19 cellular contexts compared by ENCODE assay signal in genomic region chr5:178989311-178989710, GRCh38. TPM values are rescaled to one million over a fixed set of nuclear protein-coding genes. Genes with fewer than 3 reads are reported as not detected.
A peak's percentile ranks its signal among the peaks of the same experiment; 100 is the strongest.
DNase-seq lines count a peak whose midpoint lies in the region; ATAC-seq and TF ChIP-seq lines count a peak whose summit lies in the region.
"Had no signal": no experiment of that assay in that cellular context is flagged by ENCODE, and none has a peak within 500 bp of the region (broad histone marks: within the 10 kb centered on the region; RNA-seq: fewer than 3 reads in every experiment).

No MANE protein-coding gene starts in this region.

- no peak for TF ChIP-seq POLR2A in esophagus squamous epithelium (IDR thresholded peaks at IDR 0.05)

- H3K79me2 ChIP-seq in osteoblast (ENCODE audit: insufficient read depth, low read length) (no peaks in the 10 kb centered on the region), trophoblast cell (ENCODE audit: control insufficient read depth, insufficient read depth, low read length, poor library complexity) (no peaks in the 10 kb centered on the region)

- no peak overlapping the region for H2AK5ac ChIP-seq in trophoblast cell (ENCODE audit: low read length)

- no peak overlapping the region for H4K8ac ChIP-seq in trophoblast cell (ENCODE audit: low read depth, low read length)

- H3K27me3 ChIP-seq in osteoblast (ENCODE audit: insufficient read depth, low read length) (peaks cover 5% of the 10 kb centered on the region), trophoblast cell (ENCODE audit: insufficient read depth, low read length) (peaks cover 9% of the 10 kb centered on the region), esophagus squamous epithelium (peaks cover 0 to 31% (median 3%) of the 10 kb centered on the region in 4 donors)

- no peak overlapping the region for H3K9ac ChIP-seq in trophoblast cell (ENCODE audit: low read length)
- H3K9ac ChIP-seq: BLaER1 had no signal

- intact Hi-C loops in esophagus squamous epithelium (cut with DNase I) = no loop called here

- H3K4me2 ChIP-seq in osteoblast (ENCODE audit: insufficient read depth, low read length) (no peak overlapping the region), trophoblast cell (ENCODE audit: low read length) (no peak overlapping the region)
- H3K4me2 ChIP-seq: BLaER1 had no signal

- H3K4me3 ChIP-seq in osteoblast (ENCODE audit: insufficient read depth, low read length) (no peak overlapping the region), trophoblast cell (ENCODE audit: low read depth, low read length) (peak overlapping the region; percentile 43), esophagus squamous epithelium (no peak overlapping the region)
- H3K4me3 ChIP-seq: BLaER1 had no signal

- no peaks in the 10 kb centered on the region for H3K79me1 ChIP-seq in trophoblast cell (ENCODE audit: low read length)

- H2AFZ ChIP-seq in osteoblast (ENCODE audit: low read length) (no peak overlapping the region), trophoblast cell (ENCODE audit: insufficient read depth, low read length, poor library complexity) (no peak overlapping the region)

- no peaks in the 10 kb centered on the region for H3K4me1 ChIP-seq in osteoblast (ENCODE audit: insufficient read depth, low read length)
- H3K4me1 ChIP-seq in trophoblast cell (ENCODE audit: control insufficient read depth in 1 of 2, insufficient read depth in 2 of 2, low read length in 2 of 2) = peaks cover 1% of the 10 kb centered on the region in 2 experiments
- H3K4me1 ChIP-seq in esophagus squamous epithelium = peaks cover 0 to 4% (median 3%) of the 10 kb centered on the region in 3 donors
- H3K4me1 ChIP-seq: BE2C, BLaER1 had no signal

- H3K23ac ChIP-seq in trophoblast cell (ENCODE audit: low read length) = no peak overlapping the region

- H2BK5ac ChIP-seq in trophoblast cell (ENCODE audit: low read depth, low read length, poor library complexity) = no peak overlapping the region

- H4K20me1 ChIP-seq in osteoblast (ENCODE audit: insufficient read depth, low read length) = no peaks in the 10 kb centered on the region
- H4K20me1 ChIP-seq: BLaER1 had no signal

- no peak overlapping the region for H2BK120ac ChIP-seq in trophoblast cell (ENCODE audit: insufficient read depth, low read length, poor library complexity)

- peak; percentile 72 for DNase-seq in osteoblast (ENCODE audit: insufficient read length, low spot score, missing footprints)
- DNase-seq in trophoblast cell = no peak
- DNase-seq in esophagus squamous epithelium (lab: John Stamatoyannopoulos, UW) = no peak
- DNase-seq in stimulated activated CD4-positive, alpha-beta T cell treated with anti-CD3 and anti-CD28 coated beads, Interleukin-12 subunit alpha, Interleukin-12 subunit beta, amount 100 ng/mL, for 4 hours = no peak
- DNase-seq: 8988T; ACHN; BE2C; C1 segment of cervical spinal cord; CD4-positive, alpha-beta memory T cell; CD4-positive, CD25-positive, alpha-beta regulatory T cell; CD8-positive, alpha-beta memory T cell; COR-L47; DMS79 treated with DMSO at 0.1 percent for 48 hours; GF-D8 had no signal

- H3K4ac ChIP-seq in trophoblast cell (ENCODE audit: low read depth, low read length) = no peak overlapping the region

- H3K9me3 ChIP-seq in osteoblast (ENCODE audit: low read depth, low read length) (no peaks in the 10 kb centered on the region), trophoblast cell (ENCODE audit: insufficient read depth, low read depth, low read length) (peaks cover 67% of the 10 kb centered on the region), esophagus squamous epithelium (peaks cover 0 to 66% (median 27%) of the 10 kb centered on the region in 3 donors)

- no peak overlapping the region for H3K14ac ChIP-seq in trophoblast cell (ENCODE audit: low read length)

- H3K27ac ChIP-seq in osteoblast (ENCODE audit: low read depth, low read length) = no peak overlapping the region
- no peak overlapping the region for H3K27ac ChIP-seq in trophoblast cell (ENCODE audit: low read depth, low read length)
- H3K27ac ChIP-seq in esophagus squamous epithelium = no peak overlapping the region
- H3K27ac ChIP-seq: BLaER1 had no signal

- TF ChIP-seq CTCF in osteoblast (IDR thresholded peaks at IDR 0.05; ENCODE audit: extremely low read depth, low read depth, low read length) = no peak
- TF ChIP-seq CTCF in esophagus squamous epithelium (IDR thresholded peaks at IDR 0.05) = no peak

- H4K12ac ChIP-seq in trophoblast cell (ENCODE audit: low read depth, low read length) = no peak overlapping the region

- ATAC-seq in GM18873 (IDR thresholded peaks at IDR 0.05; ENCODE audit: low FRiP score, unreplicated experiment) = no peak

- H4K91ac ChIP-seq in trophoblast cell (ENCODE audit: low read depth, low read length) = no peak overlapping the region

- no CpG with 5 or more reads among the region's 7 CpGs for WGBS in trophoblast cell (ENCODE audit: extremely low coverage, insufficient coverage, insufficient read length)
- 67% methylated on average over 4 of the region's 7 CpGs; no CpG with 5 or more reads in 1 of the 2 donors for WGBS in esophagus squamous epithelium, 2 donors

- no peaks in the 10 kb centered on the region for H3K36me3 ChIP-seq in osteoblast (ENCODE audit: insufficient read depth, low read length)
- H3K36me3 ChIP-seq in trophoblast cell (ENCODE audit: control insufficient read depth in 1 of 2, insufficient read depth in 2 of 2, low read length in 2 of 2) = no peaks in the 10 kb centered on the region
- no peaks in the 10 kb centered on the region for H3K36me3 ChIP-seq in esophagus squamous epithelium
- H3K36me3 ChIP-seq: BE2C, BLaER1 had no signal

- no peak overlapping the region for H2BK12ac ChIP-seq in trophoblast cell (ENCODE audit: low read length)

- H3K18ac ChIP-seq in trophoblast cell (ENCODE audit: low read length) = no peak overlapping the region

RNA-seq across cellular contexts. Expression of gene GRM6, which starts 5.8 kb away (rescaled TPM):
- not detected in 2 replicates for total RNA-seq in osteoblast
- 0.06 and 0.07 TPM in 2 replicates for polyA plus RNA-seq in trophoblast cell (2013)
- total RNA-seq in esophagus squamous epithelium = not detected
- total RNA-seq: A673; CD4-positive, alpha-beta memory T cell; CD4-positive, CD25-positive, alpha-beta regulatory T cell; CD8-positive, alpha-beta memory T cell had no signal
- polyA plus RNA-seq: AG04450; CD14-positive monocyte; CD4-positive, alpha-beta memory T cell; CD4-positive, CD25-positive, alpha-beta regulatory T cell; CD8-positive, alpha-beta memory T cell had no signal

RNA-seq across cellular contexts. Expression of gene ZNF879, which starts 34.3 kb away (rescaled TPM):
- total RNA-seq in osteoblast = 6.2 and 8.3 TPM in 2 replicates
- polyA plus RNA-seq in trophoblast cell (2013) = 2.3 and 2.7 TPM in 2 replicates
- 1 to 10 TPM; 2.1 to 8.0 (median 4.6) TPM for total RNA-seq in esophagus squamous epithelium

RNA-seq across cellular contexts. Expression of gene ZNF454, which starts 48.3 kb away (rescaled TPM):
- 2.5 and 3.8 TPM in 2 replicates for total RNA-seq in osteoblast
- 0.60 and 0.68 TPM in 2 replicates for polyA plus RNA-seq in trophoblast cell (2013)
- 1 to 10 TPM in 2 of 4 donors, under 1 TPM in 1, not detected in 1; 0.40 to 1.5 (median 1.4) TPM for total RNA-seq in esophagus squamous epithelium
- total RNA-seq: CD8-positive, alpha-beta memory T cell had no signal
- polyA plus RNA-seq: CD14-positive monocyte; CD4-positive, alpha-beta memory T cell; CD4-positive, CD25-positive, alpha-beta regulatory T cell; CD8-positive, alpha-beta memory T cell had no signal
